In genomic region chr11:120180063-120180462, GRCh38 we compare ENCODE assay signal across 10 cellular contexts. TPM values are rescaled to one million over a fixed set of nuclear protein-coding genes. Genes with fewer than 3 reads are reported as not detected.
"Had no signal": no experiment of that assay in that cellular context is flagged by ENCODE, and none has a peak within 500 bp of the region (broad histone marks: within the 10 kb centered on the region; RNA-seq: fewer than 3 reads in every experiment).

No MANE protein-coding gene starts in this region.

RNA-seq across cellular contexts. Expression of gene TRIM29, which starts 42.1 kb away (rescaled TPM):
- total RNA-seq: activated CD4-positive, alpha-beta memory T cell treated with anti-CD3 and anti-CD28 coated beads, Interleukin-2, amount 10 ng/mL, durations not matched to agents 7 days and 5 days; activated CD4-positive, alpha-beta T cell treated with anti-CD3 and anti-CD28 coated beads, Interleukin-2, amount 10 ng/mL, durations not matched to agents 24 days and 14 days; mononuclear cell; myocyte; T-helper 2 cell treated with Interferon-gamma antibody and Interleukin-4, amounts not matched to agents 100 ng/mL and 5 ng/mL, for 36 hours had no signal

RNA-seq across cellular contexts. Expression of gene POU2F3, which starts 59.9 kb away (rescaled TPM):
- total RNA-seq: activated CD4-positive, alpha-beta memory T cell treated with anti-CD3 and anti-CD28 coated beads, Interleukin-2, amount 10 ng/mL, durations not matched to agents 7 days and 5 days; activated CD4-positive, alpha-beta T cell treated with anti-CD3 and anti-CD28 coated beads, Interleukin-2, amount 10 ng/mL, durations not matched to agents 24 days and 14 days; aorta; left ventricle myocardium superior; mononuclear cell; myocyte; psoas muscle; T-helper 2 cell treated with Interferon-gamma antibody and Interleukin-4, amounts not matched to agents 100 ng/mL and 5 ng/mL, for 36 hours; thoracic aorta had no signal
- polyA plus RNA-seq: neural cell, psoas muscle had no signal
